ENCODE assay signal across 1 cellular context in genomic region chr16:88576307-88576706, GRCh38.
TF ChIP-seq lines count a peak whose summit lies in the region.

No MANE protein-coding gene starts in this region.

TF ChIP-seq in GM23338, 12 proteins besides CTCF, POLR2A, EP300 and RAD21 (continued from another document):
- TF ChIP-seq ZNF462 (CRISPR knock-in tag; IDR thresholded peaks at IDR 0.05) (no peak), NANOG (IDR thresholded peaks at IDR 0.05; ENCODE audit: borderline replicate concordance) (no peak), POLR2AphosphoS5 (IDR thresholded peaks at IDR 0.05; ENCODE audit: low read depth) (no peak)
